In the genomic region with DNA sequence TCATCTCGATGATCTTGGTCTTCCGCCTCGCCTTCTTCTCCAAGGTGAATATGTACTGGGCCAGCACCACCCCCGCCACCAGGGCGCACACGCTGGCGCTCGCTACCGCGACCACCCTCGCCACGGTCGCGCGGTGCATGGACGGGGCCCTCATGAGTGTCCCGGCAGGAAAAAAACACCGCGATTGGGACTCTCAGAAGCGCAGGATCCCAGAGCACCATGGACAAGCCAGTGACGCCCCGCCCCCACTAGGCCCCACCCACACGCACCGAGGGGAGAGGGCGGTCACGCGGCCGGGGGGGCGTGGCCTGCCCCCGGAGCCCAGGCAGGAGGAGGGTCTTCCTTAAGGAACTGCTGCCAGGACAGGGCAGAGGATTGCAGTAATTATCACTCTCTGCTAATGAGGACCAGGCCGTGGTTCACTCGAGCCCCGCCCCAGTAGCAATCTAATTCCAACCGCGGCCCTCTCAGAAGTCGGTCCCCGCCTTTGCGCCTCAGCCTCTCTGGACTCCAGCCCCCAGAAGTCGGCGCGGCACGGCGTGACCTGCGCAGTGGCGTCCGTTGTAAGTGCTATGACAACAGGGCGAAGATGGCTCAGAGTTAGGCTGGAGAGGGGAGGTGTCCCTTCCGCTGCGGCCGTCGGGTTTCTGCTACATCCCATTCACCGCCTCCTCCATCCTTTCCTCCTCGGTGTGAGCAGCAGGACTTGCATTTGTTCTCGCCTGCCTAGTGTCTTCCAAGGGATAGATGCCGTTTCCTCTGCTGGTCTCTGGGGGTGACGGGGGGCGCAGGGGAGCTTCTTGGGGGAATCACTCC, we compare ENCODE assay signal across 1 cellular context.
TF ChIP-seq lines count a peak whose summit lies in the region.

A gene (plus strand): TSS at position 575 of the 816 bp plus-strand sequence. CDS start 16,689 bp downstream, outside the sequence.

TF ChIP-seq in HepG2, 621 proteins besides CTCF, POLR2A, EP300 and RAD21 (continued from another document and continues in another):
- TF ChIP-seq TBX2 (CRISPR knock-in tag; IDR thresholded peaks at IDR 0.05; ENCODE audit: borderline replicate concordance) (peak; percentile 85), SRSF1 (optimal IDR thresholded peaks at IDR 0.05; ENCODE audit: low read depth, low read length) (no peak), ZNF556 (CRISPR knock-in tag; IDR thresholded peaks at IDR 0.05; ENCODE audit: borderline replicate concordance) (no peak), ZMYM3 (CRISPR knock-in tag; IDR thresholded peaks at IDR 0.05) (no peak), ZNF30 (CRISPR knock-in tag; IDR thresholded peaks at IDR 0.05) (no peak), ZNF839 (CRISPR knock-in tag; IDR thresholded peaks at IDR 0.05; ENCODE audit: borderline replicate concordance) (no peak), SAFB2 (CRISPR knock-in tag; IDR thresholded peaks at IDR 0.05; ENCODE audit: borderline replicate concordance, low read depth) (no peak), MBD4 (IDR thresholded peaks at IDR 0.05; ENCODE audit: borderline replicate concordance, low read length) (no peak), ZNF589 (CRISPR knock-in tag; conservative IDR thresholded peaks at IDR 0.05) (no peak), PRPF4 (IDR thresholded peaks at IDR 0.05; ENCODE audit: low read depth, low read length, poor library complexity, severe bottlenecking) (no peak), SRY (CRISPR knock-in tag; IDR thresholded peaks at IDR 0.05) (no peak), ZNF335 (CRISPR knock-in tag; IDR thresholded peaks at IDR 0.05) (peak; percentile 19; the same call in 1 of the 2 replicates), ZNF776 (CRISPR knock-in tag; IDR thresholded peaks at IDR 0.05) (no peak; the same call in 1 of the 2 replicates), CENPX (CRISPR knock-in tag; IDR thresholded peaks at IDR 0.05) (no peak), RBAK (CRISPR knock-in tag; IDR thresholded peaks at IDR 0.05) (no peak), ZNF772 (CRISPR knock-in tag; IDR thresholded peaks at IDR 0.05) (no peak), ZNF354B (CRISPR knock-in tag; IDR thresholded peaks at IDR 0.05) (no peak), ARHGAP35 (CRISPR knock-in tag; IDR thresholded peaks at IDR 0.05; ENCODE audit: borderline replicate concordance) (no peak; the same call in 1 of the 2 replicates), RNF2 (conservative IDR thresholded peaks at IDR 0.05; ENCODE audit: low read depth) (no peak; the same call in 1 of the 2 replicates), SOX13 (IDR thresholded peaks at IDR 0.05) (no peak), SOX13 (CRISPR knock-in tag; conservative IDR thresholded peaks at IDR 0.05 in 1 of 2, IDR thresholded peaks at IDR 0.05 in 1 of 2) (no peak), ATF7-NPFF (CRISPR knock-in tag; IDR thresholded peaks at IDR 0.05; ENCODE audit: low read depth) (no peak), HNRNPL (IDR thresholded peaks at IDR 0.05; ENCODE audit: low read depth, low read length) (no peak), MAFK (conservative IDR thresholded peaks at IDR 0.05 in 1 of 2, IDR thresholded peaks at IDR 0.05 in 1 of 2; ENCODE audit: low read length in 2 of 2) (no peak), ZC3H13 (CRISPR knock-in tag; IDR thresholded peaks at IDR 0.05) (no peak), NCOA5 (CRISPR knock-in tag; IDR thresholded peaks at IDR 0.05) (no peak), SMAD9 (CRISPR knock-in tag; IDR thresholded peaks at IDR 0.05) (no peak), GTF2F1 (IDR thresholded peaks at IDR 0.05; ENCODE audit: low read length) (no peak), ZNF607 (CRISPR knock-in tag; IDR thresholded peaks at IDR 0.05; ENCODE audit: borderline replicate concordance) (peak; percentile 55; the same call in 1 of the 2 replicates), ZBTB7A (CRISPR knock-in tag; IDR thresholded peaks at IDR 0.05) (no peak), JUNB (CRISPR knock-in tag; IDR thresholded peaks at IDR 0.05; ENCODE audit: borderline replicate concordance) (no peak), ZNF292 (CRISPR knock-in tag; IDR thresholded peaks at IDR 0.05; ENCODE audit: borderline replicate concordance, low read depth) (no peak), MTA3 (CRISPR knock-in tag; IDR thresholded peaks at IDR 0.05) (no peak), U2AF2 (IDR thresholded peaks at IDR 0.05; ENCODE audit: low read depth, low read length) (no peak)
- TF ChIP-seq, protein P1, sequence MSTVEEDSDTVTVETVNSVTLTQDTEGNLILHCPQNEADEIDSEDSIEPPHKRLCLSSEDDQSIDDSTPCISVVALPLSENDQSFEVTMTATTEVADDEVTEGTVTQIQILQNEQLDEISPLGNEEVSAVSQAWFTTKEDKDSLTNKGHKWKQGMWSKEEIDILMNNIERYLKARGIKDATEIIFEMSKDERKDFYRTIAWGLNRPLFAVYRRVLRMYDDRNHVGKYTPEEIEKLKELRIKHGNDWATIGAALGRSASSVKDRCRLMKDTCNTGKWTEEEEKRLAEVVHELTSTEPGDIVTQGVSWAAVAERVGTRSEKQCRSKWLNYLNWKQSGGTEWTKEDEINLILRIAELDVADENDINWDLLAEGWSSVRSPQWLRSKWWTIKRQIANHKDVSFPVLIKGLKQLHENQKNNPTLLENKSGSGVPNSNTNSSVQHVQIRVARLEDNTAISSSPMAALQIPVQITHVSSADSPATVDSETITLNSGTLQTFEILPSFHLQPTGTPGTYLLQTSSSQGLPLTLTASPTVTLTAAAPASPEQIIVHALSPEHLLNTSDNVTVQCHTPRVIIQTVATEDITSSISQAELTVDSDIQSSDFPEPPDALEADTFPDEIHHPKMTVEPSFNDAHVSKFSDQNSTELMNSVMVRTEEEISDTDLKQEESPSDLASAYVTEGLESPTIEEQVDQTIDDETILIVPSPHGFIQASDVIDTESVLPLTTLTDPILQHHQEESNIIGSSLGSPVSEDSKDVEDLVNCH (CRISPR knock-in tag; IDR thresholded peaks at IDR 0.05): no peak
- TF ChIP-seq, protein P2, sequence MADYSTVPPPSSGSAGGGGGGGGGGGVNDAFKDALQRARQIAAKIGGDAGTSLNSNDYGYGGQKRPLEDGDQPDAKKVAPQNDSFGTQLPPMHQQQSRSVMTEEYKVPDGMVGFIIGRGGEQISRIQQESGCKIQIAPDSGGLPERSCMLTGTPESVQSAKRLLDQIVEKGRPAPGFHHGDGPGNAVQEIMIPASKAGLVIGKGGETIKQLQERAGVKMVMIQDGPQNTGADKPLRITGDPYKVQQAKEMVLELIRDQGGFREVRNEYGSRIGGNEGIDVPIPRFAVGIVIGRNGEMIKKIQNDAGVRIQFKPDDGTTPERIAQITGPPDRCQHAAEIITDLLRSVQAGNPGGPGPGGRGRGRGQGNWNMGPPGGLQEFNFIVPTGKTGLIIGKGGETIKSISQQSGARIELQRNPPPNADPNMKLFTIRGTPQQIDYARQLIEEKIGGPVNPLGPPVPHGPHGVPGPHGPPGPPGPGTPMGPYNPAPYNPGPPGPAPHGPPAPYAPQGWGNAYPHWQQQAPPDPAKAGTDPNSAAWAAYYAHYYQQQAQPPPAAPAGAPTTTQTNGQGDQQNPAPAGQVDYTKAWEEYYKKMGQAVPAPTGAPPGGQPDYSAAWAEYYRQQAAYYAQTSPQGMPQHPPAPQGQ (CRISPR knock-in tag; IDR thresholded peaks at IDR 0.05; ENCODE audit: borderline replicate concordance): 0 out of 2 replicates have a peak, but pooled peaks have one; percentile 39
- TF ChIP-seq, protein P3, sequence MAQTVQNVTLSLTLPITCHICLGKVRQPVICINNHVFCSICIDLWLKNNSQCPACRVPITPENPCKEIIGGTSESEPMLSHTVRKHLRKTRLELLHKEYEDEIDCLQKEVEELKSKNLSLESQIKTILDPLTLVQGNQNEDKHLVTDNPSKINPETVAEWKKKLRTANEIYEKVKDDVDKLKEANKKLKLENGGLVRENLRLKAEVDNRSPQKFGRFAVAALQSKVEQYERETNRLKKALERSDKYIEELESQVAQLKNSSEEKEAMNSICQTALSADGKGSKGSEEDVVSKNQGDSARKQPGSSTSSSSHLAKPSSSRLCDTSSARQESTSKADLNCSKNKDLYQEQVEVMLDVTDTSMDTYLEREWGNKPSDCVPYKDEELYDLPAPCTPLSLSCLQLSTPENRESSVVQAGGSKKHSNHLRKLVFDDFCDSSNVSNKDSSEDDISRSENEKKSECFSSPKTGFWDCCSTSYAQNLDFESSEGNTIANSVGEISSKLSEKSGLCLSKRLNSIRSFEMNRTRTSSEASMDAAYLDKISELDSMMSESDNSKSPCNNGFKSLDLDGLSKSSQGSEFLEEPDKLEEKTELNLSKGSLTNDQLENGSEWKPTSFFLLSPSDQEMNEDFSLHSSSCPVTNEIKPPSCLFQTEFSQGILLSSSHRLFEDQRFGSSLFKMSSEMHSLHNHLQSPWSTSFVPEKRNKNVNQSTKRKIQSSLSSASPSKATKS (CRISPR knock-in tag; IDR thresholded peaks at IDR 0.05): no peak
- TF ChIP-seq, protein P4, sequence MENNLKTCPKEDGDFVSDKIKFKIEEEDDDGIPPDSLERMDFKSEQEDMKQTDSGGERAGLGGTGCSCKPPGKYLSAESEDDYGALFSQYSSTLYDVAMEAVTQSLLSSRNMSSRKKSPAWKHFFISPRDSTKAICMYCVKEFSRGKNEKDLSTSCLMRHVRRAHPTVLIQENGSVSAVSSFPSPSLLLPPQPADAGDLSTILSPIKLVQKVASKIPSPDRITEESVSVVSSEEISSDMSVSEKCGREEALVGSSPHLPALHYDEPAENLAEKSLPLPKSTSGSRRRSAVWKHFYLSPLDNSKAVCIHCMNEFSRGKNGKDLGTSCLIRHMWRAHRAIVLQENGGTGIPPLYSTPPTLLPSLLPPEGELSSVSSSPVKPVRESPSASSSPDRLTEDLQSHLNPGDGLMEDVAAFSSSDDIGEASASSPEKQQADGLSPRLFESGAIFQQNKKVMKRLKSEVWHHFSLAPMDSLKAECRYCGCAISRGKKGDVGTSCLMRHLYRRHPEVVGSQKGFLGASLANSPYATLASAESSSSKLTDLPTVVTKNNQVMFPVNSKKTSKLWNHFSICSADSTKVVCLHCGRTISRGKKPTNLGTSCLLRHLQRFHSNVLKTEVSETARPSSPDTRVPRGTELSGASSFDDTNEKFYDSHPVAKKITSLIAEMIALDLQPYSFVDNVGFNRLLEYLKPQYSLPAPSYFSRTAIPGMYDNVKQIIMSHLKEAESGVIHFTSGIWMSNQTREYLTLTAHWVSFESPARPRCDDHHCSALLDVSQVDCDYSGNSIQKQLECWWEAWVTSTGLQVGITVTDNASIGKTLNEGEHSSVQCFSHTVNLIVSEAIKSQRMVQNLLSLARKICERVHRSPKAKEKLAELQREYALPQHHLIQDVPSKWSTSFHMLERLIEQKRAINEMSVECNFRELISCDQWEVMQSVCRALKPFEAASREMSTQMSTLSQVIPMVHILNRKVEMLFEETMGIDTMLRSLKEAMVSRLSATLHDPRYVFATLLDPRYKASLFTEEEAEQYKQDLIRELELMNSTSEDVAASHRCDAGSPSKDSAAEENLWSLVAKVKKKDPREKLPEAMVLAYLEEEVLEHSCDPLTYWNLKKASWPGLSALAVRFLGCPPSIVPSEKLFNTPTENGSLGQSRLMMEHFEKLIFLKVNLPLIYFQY (CRISPR knock-in tag; IDR thresholded peaks at IDR 0.05; ENCODE audit: borderline replicate concordance): 0 out of 2 replicates have a peak, but pooled peaks have one; percentile 21
- TF ChIP-seq, protein P5, sequence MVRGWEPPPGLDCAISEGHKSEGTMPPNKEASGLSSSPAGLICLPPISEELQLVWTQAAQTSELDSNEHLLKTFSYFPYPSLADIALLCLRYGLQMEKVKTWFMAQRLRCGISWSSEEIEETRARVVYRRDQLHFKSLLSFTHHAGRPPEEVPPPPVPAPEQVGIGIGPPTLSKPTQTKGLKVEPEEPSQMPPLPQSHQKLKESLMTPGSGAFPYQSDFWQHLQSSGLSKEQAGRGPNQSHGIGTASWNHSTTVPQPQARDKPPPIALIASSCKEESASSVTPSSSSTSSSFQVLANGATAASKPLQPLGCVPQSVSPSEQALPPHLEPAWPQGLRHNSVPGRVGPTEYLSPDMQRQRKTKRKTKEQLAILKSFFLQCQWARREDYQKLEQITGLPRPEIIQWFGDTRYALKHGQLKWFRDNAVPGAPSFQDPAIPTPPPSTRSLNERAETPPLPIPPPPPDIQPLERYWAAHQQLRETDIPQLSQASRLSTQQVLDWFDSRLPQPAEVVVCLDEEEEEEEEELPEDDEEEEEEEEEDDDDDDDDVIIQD (CRISPR knock-in tag; IDR thresholded peaks at IDR 0.05; ENCODE audit: low read depth): peak; percentile 51; the same call in 1 of the 2 replicates
- TF ChIP-seq, protein P6, sequence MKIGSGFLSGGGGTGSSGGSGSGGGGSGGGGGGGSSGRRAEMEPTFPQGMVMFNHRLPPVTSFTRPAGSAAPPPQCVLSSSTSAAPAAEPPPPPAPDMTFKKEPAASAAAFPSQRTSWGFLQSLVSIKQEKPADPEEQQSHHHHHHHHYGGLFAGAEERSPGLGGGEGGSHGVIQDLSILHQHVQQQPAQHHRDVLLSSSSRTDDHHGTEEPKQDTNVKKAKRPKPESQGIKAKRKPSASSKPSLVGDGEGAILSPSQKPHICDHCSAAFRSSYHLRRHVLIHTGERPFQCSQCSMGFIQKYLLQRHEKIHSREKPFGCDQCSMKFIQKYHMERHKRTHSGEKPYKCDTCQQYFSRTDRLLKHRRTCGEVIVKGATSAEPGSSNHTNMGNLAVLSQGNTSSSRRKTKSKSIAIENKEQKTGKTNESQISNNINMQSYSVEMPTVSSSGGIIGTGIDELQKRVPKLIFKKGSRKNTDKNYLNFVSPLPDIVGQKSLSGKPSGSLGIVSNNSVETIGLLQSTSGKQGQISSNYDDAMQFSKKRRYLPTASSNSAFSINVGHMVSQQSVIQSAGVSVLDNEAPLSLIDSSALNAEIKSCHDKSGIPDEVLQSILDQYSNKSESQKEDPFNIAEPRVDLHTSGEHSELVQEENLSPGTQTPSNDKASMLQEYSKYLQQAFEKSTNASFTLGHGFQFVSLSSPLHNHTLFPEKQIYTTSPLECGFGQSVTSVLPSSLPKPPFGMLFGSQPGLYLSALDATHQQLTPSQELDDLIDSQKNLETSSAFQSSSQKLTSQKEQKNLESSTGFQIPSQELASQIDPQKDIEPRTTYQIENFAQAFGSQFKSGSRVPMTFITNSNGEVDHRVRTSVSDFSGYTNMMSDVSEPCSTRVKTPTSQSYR (CRISPR knock-in tag; IDR thresholded peaks at IDR 0.05; ENCODE audit: borderline replicate concordance): peak; percentile 47; the same call in 1 of the 2 replicates
- TF ChIP-seq, protein P7, sequence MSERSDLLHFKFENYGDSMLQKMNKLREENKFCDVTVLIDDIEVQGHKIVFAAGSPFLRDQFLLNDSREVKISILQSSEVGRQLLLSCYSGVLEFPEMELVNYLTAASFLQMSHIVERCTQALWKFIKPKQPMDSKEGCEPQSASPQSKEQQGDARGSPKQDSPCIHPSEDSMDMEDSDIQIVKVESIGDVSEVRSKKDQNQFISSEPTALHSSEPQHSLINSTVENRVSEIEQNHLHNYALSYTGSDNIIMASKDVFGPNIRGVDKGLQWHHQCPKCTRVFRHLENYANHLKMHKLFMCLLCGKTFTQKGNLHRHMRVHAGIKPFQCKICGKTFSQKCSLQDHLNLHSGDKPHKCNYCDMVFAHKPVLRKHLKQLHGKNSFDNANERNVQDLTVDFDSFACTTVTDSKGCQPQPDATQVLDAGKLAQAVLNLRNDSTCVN (CRISPR knock-in tag; IDR thresholded peaks at IDR 0.05; ENCODE audit: borderline replicate concordance): 0 out of 2 replicates have a peak, but pooled peaks have one; percentile 54
- TF ChIP-seq, protein P8, sequence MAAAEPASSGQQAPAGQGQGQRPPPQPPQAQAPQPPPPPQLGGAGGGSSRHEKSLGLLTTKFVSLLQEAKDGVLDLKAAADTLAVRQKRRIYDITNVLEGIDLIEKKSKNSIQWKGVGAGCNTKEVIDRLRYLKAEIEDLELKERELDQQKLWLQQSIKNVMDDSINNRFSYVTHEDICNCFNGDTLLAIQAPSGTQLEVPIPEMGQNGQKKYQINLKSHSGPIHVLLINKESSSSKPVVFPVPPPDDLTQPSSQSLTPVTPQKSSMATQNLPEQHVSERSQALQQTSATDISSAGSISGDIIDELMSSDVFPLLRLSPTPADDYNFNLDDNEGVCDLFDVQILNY (CRISPR knock-in tag; conservative IDR thresholded peaks at IDR 0.05): no peak
